1 cellular context compared by ENCODE assay signal in the genomic region with DNA sequence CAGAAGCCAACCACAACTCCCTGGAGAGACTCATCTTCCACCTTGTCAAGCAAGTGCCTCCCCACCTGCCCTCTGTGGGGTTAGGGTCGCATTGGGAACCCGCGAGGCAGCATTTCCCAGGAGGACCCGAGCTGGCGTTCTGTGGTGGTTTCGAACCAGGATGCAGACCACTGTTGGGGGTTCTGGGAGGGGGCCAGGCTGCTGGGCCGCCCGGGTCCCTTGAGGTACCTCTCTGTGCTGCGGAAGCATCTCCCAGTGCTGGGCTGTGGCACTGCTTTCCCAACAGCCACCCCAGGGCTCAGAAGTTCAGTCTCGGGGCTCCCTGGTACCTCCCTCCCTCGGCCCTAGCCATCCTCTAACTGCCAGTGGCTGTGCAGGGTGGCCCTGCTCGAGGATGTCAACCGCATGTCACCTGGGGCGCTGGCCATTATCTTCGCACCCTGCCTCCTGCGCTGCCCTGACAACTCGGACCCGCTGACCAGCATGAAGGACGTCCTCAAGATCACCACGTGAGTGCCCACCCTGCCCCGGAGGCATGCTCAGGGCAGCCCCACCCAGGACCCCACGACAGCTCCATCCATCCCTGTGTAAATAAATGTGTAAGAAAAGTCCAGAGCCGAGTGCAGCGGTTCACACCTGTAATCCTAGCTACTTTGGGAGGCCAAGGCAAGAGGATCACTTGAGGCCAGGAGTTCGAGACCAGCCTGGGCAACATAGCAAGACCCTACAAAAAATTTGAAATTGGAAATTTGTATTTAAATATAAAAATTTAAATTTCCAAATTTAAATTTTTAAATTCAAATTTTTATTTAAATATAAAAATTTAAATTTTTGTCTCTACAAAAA.
TF ChIP-seq lines count a peak whose summit lies in the region.

No MANE protein-coding gene starts in this region.

TF ChIP-seq in HepG2, 621 proteins besides CTCF, POLR2A, EP300 and RAD21:
- TF ChIP-seq ZNF768 (CRISPR knock-in tag; IDR thresholded peaks at IDR 0.05) (peak; percentile 86), SUZ12 (IDR thresholded peaks at IDR 0.05; ENCODE audit: low read depth, low read length) (no peak)
